1 cellular context compared by ENCODE assay signal in the genomic region with DNA sequence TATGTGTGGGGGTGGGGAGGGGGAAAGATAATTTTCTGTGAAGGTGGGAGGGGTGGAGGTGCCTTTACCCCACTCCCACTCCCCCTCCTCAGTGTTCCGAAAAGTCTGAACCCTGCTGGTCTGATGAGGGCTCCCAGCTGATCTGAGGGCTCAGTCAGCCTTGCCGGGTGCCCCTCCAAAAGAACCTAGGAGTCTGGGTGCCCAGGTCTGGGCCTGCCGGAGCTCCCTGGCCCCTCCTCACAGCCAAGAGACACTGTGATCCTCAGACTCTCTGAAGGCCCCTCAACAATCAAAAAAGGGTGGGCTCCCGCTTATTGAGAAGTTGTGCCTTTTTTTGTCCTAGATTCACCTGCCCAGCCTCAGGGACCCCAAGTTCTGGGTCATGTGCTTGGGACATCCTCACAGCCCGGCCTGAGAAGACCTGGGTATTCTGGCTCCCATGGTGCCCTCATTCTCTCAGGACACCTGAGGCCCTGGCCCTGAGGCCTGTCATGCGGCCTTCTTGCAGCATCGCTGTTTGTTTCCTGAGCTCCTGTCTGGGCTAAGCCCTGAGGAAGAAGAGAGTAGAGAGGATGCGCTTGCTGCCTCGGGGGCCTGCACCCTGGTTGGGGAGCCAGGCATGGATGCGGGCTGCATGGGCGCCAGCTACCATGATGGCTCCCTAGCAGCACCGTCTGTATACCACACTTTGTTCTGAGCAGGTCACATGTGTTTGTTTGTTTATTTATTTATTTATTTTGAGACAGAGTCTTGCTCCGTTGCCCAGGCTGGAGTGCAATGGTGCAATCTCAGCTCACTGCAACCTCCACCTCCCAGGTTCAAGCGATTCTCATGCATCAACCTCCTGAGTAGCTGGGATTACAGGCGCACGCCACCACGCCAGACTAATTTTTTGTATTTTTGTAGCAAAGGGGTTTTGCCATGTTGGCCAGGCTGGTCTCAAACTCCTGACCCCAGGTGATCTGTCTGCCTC.
A peak's percentile ranks its signal among the peaks of the same experiment; 100 is the strongest.
TF ChIP-seq lines count a peak whose summit lies in the region.

No MANE protein-coding gene starts in this region.

TF ChIP-seq in HepG2, 621 proteins besides CTCF, POLR2A, EP300 and RAD21 (continued from another document):
- TF ChIP-seq, protein P1, sequence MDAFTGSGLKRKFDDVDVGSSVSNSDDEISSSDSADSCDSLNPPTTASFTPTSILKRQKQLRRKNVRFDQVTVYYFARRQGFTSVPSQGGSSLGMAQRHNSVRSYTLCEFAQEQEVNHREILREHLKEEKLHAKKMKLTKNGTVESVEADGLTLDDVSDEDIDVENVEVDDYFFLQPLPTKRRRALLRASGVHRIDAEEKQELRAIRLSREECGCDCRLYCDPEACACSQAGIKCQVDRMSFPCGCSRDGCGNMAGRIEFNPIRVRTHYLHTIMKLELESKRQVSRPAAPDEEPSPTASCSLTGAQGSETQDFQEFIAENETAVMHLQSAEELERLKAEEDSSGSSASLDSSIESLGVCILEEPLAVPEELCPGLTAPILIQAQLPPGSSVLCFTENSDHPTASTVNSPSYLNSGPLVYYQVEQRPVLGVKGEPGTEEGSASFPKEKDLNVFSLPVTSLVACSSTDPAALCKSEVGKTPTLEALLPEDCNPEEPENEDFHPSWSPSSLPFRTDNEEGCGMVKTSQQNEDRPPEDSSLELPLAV (CRISPR knock-in tag; conservative IDR thresholded peaks at IDR 0.05; ENCODE audit: low read depth), result no peak
- TF ChIP-seq HMG20B (CRISPR knock-in tag; conservative IDR thresholded peaks at IDR 0.05) (no peak), KLF12 (CRISPR knock-in tag; IDR thresholded peaks at IDR 0.05; ENCODE audit: borderline replicate concordance) (no peak), ZBTB38 (CRISPR knock-in tag; IDR thresholded peaks at IDR 0.05) (0 out of 2 replicates have a peak, but pooled peaks have one; percentile 24), ZNF552 (CRISPR knock-in tag; IDR thresholded peaks at IDR 0.05; ENCODE audit: borderline replicate concordance) (0 out of 2 replicates have a peak, but pooled peaks have one; percentile 38), ZNF570 (CRISPR knock-in tag; IDR thresholded peaks at IDR 0.05; ENCODE audit: borderline replicate concordance) (no peak), ZNF121 (CRISPR knock-in tag; IDR thresholded peaks at IDR 0.05) (peak; percentile 71), ZSCAN22 (CRISPR knock-in tag; IDR thresholded peaks at IDR 0.05) (peak; percentile 28), KLF13 (CRISPR knock-in tag; IDR thresholded peaks at IDR 0.05) (0 out of 2 replicates have a peak, but pooled peaks have one; percentile 38), RXRA (CRISPR knock-in tag; IDR thresholded peaks at IDR 0.05) (0 out of 2 replicates have a peak, but pooled peaks have one; percentile 2), DMAP1 (CRISPR knock-in tag; IDR thresholded peaks at IDR 0.05) (no peak), MTA1 (CRISPR knock-in tag; IDR thresholded peaks at IDR 0.05; ENCODE audit: borderline replicate concordance) (peak; percentile 34; the same call in 1 of the 2 replicates), FOSL1 (CRISPR knock-in tag; IDR thresholded peaks at IDR 0.05; ENCODE audit: borderline replicate concordance) (no peak), MED8 (CRISPR knock-in tag; IDR thresholded peaks at IDR 0.05; ENCODE audit: insufficient replicate concordance) (peak; percentile 19), THAP11 (CRISPR knock-in tag; IDR thresholded peaks at IDR 0.05) (no peak)
- TF ChIP-seq, protein P2, sequence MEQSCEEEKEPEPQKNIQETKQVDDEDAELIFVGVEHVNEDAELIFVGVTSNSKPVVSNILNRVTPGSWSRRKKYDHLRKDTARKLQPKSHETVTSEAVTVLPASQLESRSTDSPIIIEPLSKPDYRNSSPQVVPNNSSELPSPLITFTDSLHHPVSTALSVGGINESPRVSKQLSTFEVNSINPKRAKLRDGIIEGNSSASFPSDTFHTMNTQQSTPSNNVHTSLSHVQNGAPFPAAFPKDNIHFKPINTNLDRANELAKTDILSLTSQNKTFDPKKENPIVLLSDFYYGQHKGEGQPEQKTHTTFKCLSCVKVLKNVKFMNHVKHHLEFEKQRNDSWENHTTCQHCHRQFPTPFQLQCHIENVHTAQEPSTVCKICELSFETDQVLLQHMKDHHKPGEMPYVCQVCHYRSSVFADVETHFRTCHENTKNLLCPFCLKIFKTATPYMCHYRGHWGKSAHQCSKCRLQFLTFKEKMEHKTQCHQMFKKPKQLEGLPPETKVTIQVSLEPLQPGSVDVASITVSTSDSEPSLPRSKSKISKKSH (CRISPR knock-in tag; IDR thresholded peaks at IDR 0.05; ENCODE audit: borderline replicate concordance), result no peak
- TF ChIP-seq, protein P3, sequence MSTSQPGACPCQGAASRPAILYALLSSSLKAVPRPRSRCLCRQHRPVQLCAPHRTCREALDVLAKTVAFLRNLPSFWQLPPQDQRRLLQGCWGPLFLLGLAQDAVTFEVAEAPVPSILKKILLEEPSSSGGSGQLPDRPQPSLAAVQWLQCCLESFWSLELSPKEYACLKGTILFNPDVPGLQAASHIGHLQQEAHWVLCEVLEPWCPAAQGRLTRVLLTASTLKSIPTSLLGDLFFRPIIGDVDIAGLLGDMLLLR (CRISPR knock-in tag; IDR thresholded peaks at IDR 0.05), result 0 out of 2 replicates have a peak, but pooled peaks have one; percentile 22
- TF ChIP-seq, protein P4, sequence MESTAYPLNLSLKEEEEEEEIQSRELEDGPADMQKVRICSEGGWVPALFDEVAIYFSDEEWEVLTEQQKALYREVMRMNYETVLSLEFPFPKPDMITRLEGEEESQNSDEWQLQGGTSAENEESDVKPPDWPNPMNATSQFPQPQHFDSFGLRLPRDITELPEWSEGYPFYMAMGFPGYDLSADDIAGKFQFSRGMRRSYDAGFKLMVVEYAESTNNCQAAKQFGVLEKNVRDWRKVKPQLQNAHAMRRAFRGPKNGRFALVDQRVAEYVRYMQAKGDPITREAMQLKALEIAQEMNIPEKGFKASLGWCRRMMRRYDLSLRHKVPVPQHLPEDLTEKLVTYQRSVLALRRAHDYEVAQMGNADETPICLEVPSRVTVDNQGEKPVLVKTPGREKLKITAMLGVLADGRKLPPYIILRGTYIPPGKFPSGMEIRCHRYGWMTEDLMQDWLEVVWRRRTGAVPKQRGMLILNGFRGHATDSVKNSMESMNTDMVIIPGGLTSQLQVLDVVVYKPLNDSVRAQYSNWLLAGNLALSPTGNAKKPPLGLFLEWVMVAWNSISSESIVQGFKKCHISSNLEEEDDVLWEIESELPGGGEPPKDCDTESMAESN (CRISPR knock-in tag; conservative IDR thresholded peaks at IDR 0.05), result no peak
- TF ChIP-seq, protein P5, sequence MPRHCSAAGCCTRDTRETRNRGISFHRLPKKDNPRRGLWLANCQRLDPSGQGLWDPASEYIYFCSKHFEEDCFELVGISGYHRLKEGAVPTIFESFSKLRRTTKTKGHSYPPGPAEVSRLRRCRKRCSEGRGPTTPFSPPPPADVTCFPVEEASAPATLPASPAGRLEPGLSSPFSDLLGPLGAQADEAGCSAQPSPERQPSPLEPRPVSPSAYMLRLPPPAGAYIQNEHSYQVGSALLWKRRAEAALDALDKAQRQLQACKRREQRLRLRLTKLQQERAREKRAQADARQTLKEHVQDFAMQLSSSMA (CRISPR knock-in tag; IDR thresholded peaks at IDR 0.05), result no peak
